12 cellular contexts compared by ENCODE assay signal in genomic region chr12:46825526-46826414, GRCh38. TPM values are rescaled to one million over a fixed set of nuclear protein-coding genes. Genes with fewer than 3 reads are reported as not detected.
DNase-seq lines count a peak whose midpoint lies in the region; ATAC-seq lines count a peak whose summit lies in the region.
"Had no signal": no experiment of that assay in that cellular context is flagged by ENCODE, and none has a peak within 500 bp of the region (broad histone marks: within the 10 kb centered on the region; RNA-seq: fewer than 3 reads in every experiment).

TSS of gene SLC38A4 (minus strand) at chr12:46825997. CDS start at chr12:46793071, 32,926 bp downstream.

- peak within 1 kb of the TSS; percentile 26 for H2AFZ ChIP-seq in ACC112 (ENCODE audit: low read length, unreplicated experiment)
- H2AFZ ChIP-seq: parathyroid adenoma had no signal

- peak; percentile 55 for DNase-seq in MG63
- no peak for DNase-seq in GF-D8 (lab: John Stamatoyannopoulos, UW)
- no peak for DNase-seq in NOMO-1 treated with dmso at 0.1 percent for 144 hours (lab: John Stamatoyannopoulos, UW; ENCODE audit: unreplicated experiment)
- DNase-seq: CD8-positive, alpha-beta T cell; NCI-H526 had no signal

- peak; percentile 65 for ATAC-seq in esophagus mucosa
- ATAC-seq in HG03135 (IDR thresholded peaks at IDR 0.05; ENCODE audit: unreplicated experiment) = no peak
- no peak for ATAC-seq in GM21447 (IDR thresholded peaks at IDR 0.05; ENCODE audit: unreplicated experiment)
- ATAC-seq: CD8-positive, alpha-beta T cell; HCT116 had no signal

- no peaks in the 10 kb centered on the region for H3K4me1 ChIP-seq in ACC112 (ENCODE audit: control insufficient read depth, insufficient read depth, low read length, unreplicated experiment)
- H3K4me1 ChIP-seq in mesodermal cell (ENCODE audit: control insufficient read depth, insufficient read depth, low read length, poor library complexity, severe bottlenecking) = no peaks in the 10 kb centered on the region
- H3K4me1 ChIP-seq: parathyroid adenoma had no signal

- WGBS in mesodermal cell (ENCODE audit: insufficient coverage in 2 of 2), 2 experiments = 19 to 26% methylated on average over 17 to 21 of the region's 30 CpGs

- peak within 1 kb of the TSS; percentile 68 for H3K4me3 ChIP-seq in ACC112 (ENCODE audit: low read depth, low read length)
- peak within 1 kb of the TSS; percentile 32 for H3K4me3 ChIP-seq in MG63
- H3K4me3 ChIP-seq in mesodermal cell (ENCODE audit: extremely low read depth, insufficient read depth, low read length, poor library complexity, severe bottlenecking) = peak within 1 kb of the TSS; percentile 25

- H3K9me3 ChIP-seq in MG63 = no peaks in the 10 kb centered on the region; the same call in 1 of the 2 replicates
- no peaks in the 10 kb centered on the region for H3K9me3 ChIP-seq in mesodermal cell (ENCODE audit: control insufficient read depth, low read length)

- H3K27me3 ChIP-seq in ACC112 (ENCODE audit: insufficient read depth, low read length) (peaks cover 16% of the 10 kb centered on the region), MG63 (no peaks in the 10 kb centered on the region)

- no peak within 1 kb of the TSS for H3K27ac ChIP-seq in ACC112 (ENCODE audit: low read depth, low read length)
- no peak within 1 kb of the TSS for H3K27ac ChIP-seq in mesodermal cell (ENCODE audit: low read depth, low read length, severe bottlenecking)
- H3K27ac ChIP-seq: parathyroid adenoma had no signal

- no peaks in the 10 kb centered on the region for H3K36me3 ChIP-seq in ACC112 (ENCODE audit: insufficient read depth, low read length)
- no peaks in the 10 kb centered on the region for H3K36me3 ChIP-seq in MG63
- H3K36me3 ChIP-seq in mesodermal cell (ENCODE audit: control insufficient read depth, insufficient read depth, low read length) = no peaks in the 10 kb centered on the region

- no peaks in the 10 kb centered on the region for H3K79me2 ChIP-seq in ACC112 (ENCODE audit: control insufficient read depth, insufficient read depth, low read length, unreplicated experiment)
- H3K79me2 ChIP-seq: parathyroid adenoma had no signal

RNA-seq across cellular contexts. Expression of gene SLC38A4, which starts in this region (rescaled TPM):
- total RNA-seq in MG63 (2014; rRNA removed; shearing (Covaris generic); ENCODE audit: low replicate concordance) = 3.0 and 7.8 TPM in 2 replicates
- total RNA-seq in esophagus mucosa = 2.4 TPM
- polyA plus RNA-seq in mesodermal cell (2013, experiment 1 of 2) = 0.81 TPM
- polyA plus RNA-seq in mesodermal cell (2013, experiment 2 of 2) = 0.40 TPM
- total RNA-seq: CD8-positive, alpha-beta T cell had no signal
